20 cellular contexts compared by ENCODE assay signal in the genomic region with DNA sequence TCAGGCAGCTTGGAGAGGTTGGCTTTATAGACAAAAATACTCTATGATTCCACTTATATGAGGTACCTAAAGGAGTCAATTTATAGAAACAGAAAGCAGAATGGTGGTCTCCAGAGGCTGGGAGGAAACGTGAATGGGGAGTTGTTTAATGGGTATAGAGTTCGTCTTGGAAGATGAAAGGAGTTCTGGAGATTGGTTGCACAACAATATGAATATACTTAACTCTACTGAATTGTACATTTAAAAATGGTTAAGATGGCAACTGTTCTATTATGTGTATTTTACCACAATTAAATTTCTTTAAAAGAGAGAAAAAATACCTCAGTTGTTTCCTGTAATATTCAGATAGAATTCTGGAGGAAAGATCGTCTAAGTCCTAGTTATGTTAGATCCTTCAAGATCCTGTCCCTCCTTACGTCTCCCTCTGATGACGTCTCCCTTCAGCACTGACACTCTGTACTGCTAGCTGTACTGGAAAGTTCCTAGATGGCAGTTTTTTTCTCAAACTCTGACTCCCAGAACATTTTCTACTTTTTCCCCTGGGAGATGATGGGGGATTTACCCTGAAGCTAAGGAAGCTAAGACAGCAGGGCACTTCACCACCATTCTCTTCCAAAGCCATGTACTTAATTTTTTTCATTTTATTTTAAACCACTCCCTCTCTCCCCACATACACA. TPM values are rescaled to one million over a fixed set of nuclear protein-coding genes. Genes with fewer than 3 reads are reported as not detected.
DNase-seq lines count a peak whose midpoint lies in the region; ATAC-seq and TF ChIP-seq lines count a peak whose summit lies in the region.
"Had no signal": no experiment of that assay in that cellular context is flagged by ENCODE, and none has a peak within 500 bp of the region (broad histone marks: within the 10 kb centered on the region; RNA-seq: fewer than 3 reads in every experiment).

No MANE protein-coding gene starts in this region.

- H4K20me1 ChIP-seq in fibroblast of lung (ENCODE audit: control insufficient read depth, extremely low read depth, insufficient read depth, low read length): no peaks in the 10 kb centered on the region

- peak overlapping the region; percentile 74 for H3K4me3 ChIP-seq in SK-N-MC
- H3K4me3 ChIP-seq in fibroblast of lung (replicated peaks in 1 of 4; ENCODE audit: control extremely low read depth in 1 of 4, insufficient read depth in 1 of 4, low read depth in 3 of 4, low read length in 4 of 4): no peak overlapping the region
- no peak overlapping the region for H3K4me3 ChIP-seq in stomach smooth muscle (ENCODE audit: low read length in 2 of 2)
- H3K4me3 ChIP-seq in MG63: no peak overlapping the region
- H3K4me3 ChIP-seq: adrenal gland, upper lobe of left lung had no signal

- DNase-seq in Calu3 (no peak), SK-N-MC (ENCODE audit: low read depth, low spot score) (peak; percentile 98), fibroblast of lung (ENCODE audit: low read depth in 2 of 2) (peak in 1 of 2 donors; percentile 62), MG63 (no peak)
- DNase-seq in activated CD8-positive, alpha-beta T cell treated with anti-CD3 and anti-CD28 coated beads, Interleukin-2, amount 10 ng/mL, durations not matched to agents 7 days and 5 days: no peak
- no peak for DNase-seq in stimulated activated naive CD8-positive, alpha-beta T cell treated with anti-CD3 and anti-CD28 coated beads, Interleukin-15, Interleukin-2, amounts not matched to agents 100 U/mL and 50 U/mL, for 24 hours
- DNase-seq: adrenal gland; CD4-positive, alpha-beta T cell; DMS79; mammary epithelial cell; naive thymus-derived CD4-positive, alpha-beta T cell; NCI-H1694 treated with DMSO at 0.1 percent for 48 hours; NCI-H345; posterior cingulate gyrus; small intestine; T-cell; upper lobe of left lung; WERI-Rb-1 had no signal

- H3K27ac Mint-ChIP-seq in Calu3 (ENCODE audit: unreplicated experiment): peak overlapping the region; percentile 51
- no peak overlapping the region for H3K27ac Mint-ChIP-seq in activated CD8-positive, alpha-beta T cell treated with anti-CD3 and anti-CD28 coated beads, Interleukin-2, amount 10 ng/mL, durations not matched to agents 7 days and 5 days
- H3K27ac Mint-ChIP-seq: CD4-positive, alpha-beta T cell; naive thymus-derived CD4-positive, alpha-beta T cell; T-cell had no signal

- no TSS peak for BruUV-seq in Calu3 (replicated peaks; lab: Mats Ljungman, UMichigan)

- peaks cover 3% of the 10 kb centered on the region for H3K9me3 Mint-ChIP-seq in Calu3 (ENCODE audit: low read depth, unreplicated experiment)
- H3K9me3 Mint-ChIP-seq in activated CD8-positive, alpha-beta T cell treated with anti-CD3 and anti-CD28 coated beads, Interleukin-2, amount 10 ng/mL, durations not matched to agents 7 days and 5 days (ENCODE audit: insufficient read depth): no peaks in the 10 kb centered on the region
- H3K9me3 Mint-ChIP-seq: CD4-positive, alpha-beta T cell; naive thymus-derived CD4-positive, alpha-beta T cell; T-cell had no signal

- POLR2A ChIA-PET in activated CD8-positive, alpha-beta T cell treated with anti-CD3 and anti-CD28 coated beads, Interleukin-2, amount 10 ng/mL, durations not matched to agents 7 days and 5 days (lab: Charles Lee): no interaction called here

- H3K4me1 Mint-ChIP-seq in Calu3 (ENCODE audit: low read depth, unreplicated experiment): peaks cover 52% of the 10 kb centered on the region
- H3K4me1 Mint-ChIP-seq in activated CD8-positive, alpha-beta T cell treated with anti-CD3 and anti-CD28 coated beads, Interleukin-2, amount 10 ng/mL, durations not matched to agents 7 days and 5 days (ENCODE audit: low read depth): no peaks in the 10 kb centered on the region
- H3K4me1 Mint-ChIP-seq: naive thymus-derived CD4-positive, alpha-beta T cell; T-cell had no signal

- H3K27ac ChIP-seq in SK-N-MC (peak overlapping the region; percentile 98), fibroblast of lung (ENCODE audit: insufficient read depth, low read length) (no peak overlapping the region), stomach smooth muscle (ENCODE audit: low read length) (peak overlapping the region; percentile 12)
- H3K27ac ChIP-seq: adrenal gland, WERI-Rb-1 had no signal

- H3K4me2 ChIP-seq in fibroblast of lung (ENCODE audit: extremely low read depth, insufficient read depth, low read length): no peak overlapping the region

- no peak overlapping the region for H3K4me3 Mint-ChIP-seq in Calu3 (ENCODE audit: low read depth, unreplicated experiment)
- H3K4me3 Mint-ChIP-seq in activated CD8-positive, alpha-beta T cell treated with anti-CD3 and anti-CD28 coated beads, Interleukin-2, amount 10 ng/mL, durations not matched to agents 7 days and 5 days: no peak overlapping the region
- H3K4me3 Mint-ChIP-seq: CD4-positive, alpha-beta T cell; naive thymus-derived CD4-positive, alpha-beta T cell; T-cell had no signal

- no peak for ATAC-seq in HG03469 (IDR thresholded peaks at IDR 0.05; ENCODE audit: unreplicated experiment)
- ATAC-seq in activated CD8-positive, alpha-beta T cell treated with anti-CD3 and anti-CD28 coated beads, Interleukin-2, amount 10 ng/mL, durations not matched to agents 7 days and 5 days: no peak
- ATAC-seq in stimulated activated naive CD8-positive, alpha-beta T cell treated with anti-CD3 and anti-CD28 coated beads, Interleukin-15, Interleukin-2, amounts not matched to agents 100 U/mL and 50 U/mL, for 24 hours: no peak
- ATAC-seq: naive thymus-derived CD4-positive, alpha-beta T cell; T-cell had no signal

- no peaks in the 10 kb centered on the region for H3K27me3 ChIP-seq in fibroblast of lung (ENCODE audit: control insufficient read depth, insufficient read depth, low read length)
- H3K27me3 ChIP-seq in stomach smooth muscle (ENCODE audit: control insufficient read depth in 1 of 2, insufficient read depth in 2 of 2, low read length in 2 of 2): no peaks in the 10 kb centered on the region
- H3K27me3 ChIP-seq in MG63: no peaks in the 10 kb centered on the region
- H3K27me3 ChIP-seq: adrenal gland, upper lobe of left lung had no signal

- H3K27me3 Mint-ChIP-seq in Calu3 (ENCODE audit: unreplicated experiment): no peaks in the 10 kb centered on the region
- peaks cover 4% of the 10 kb centered on the region for H3K27me3 Mint-ChIP-seq in activated CD8-positive, alpha-beta T cell treated with anti-CD3 and anti-CD28 coated beads, Interleukin-2, amount 10 ng/mL, durations not matched to agents 7 days and 5 days (ENCODE audit: low read depth)
- H3K27me3 Mint-ChIP-seq: CD4-positive, alpha-beta T cell had no signal

- H3K4me1 ChIP-seq in fibroblast of lung (ENCODE audit: control insufficient read depth, extremely low read depth, insufficient read depth, low read length) (peaks cover 19% of the 10 kb centered on the region), stomach smooth muscle (ENCODE audit: control insufficient read depth, insufficient read depth, low read length) (peaks cover 3% of the 10 kb centered on the region)
- H3K4me1 ChIP-seq: adrenal gland had no signal

- H3K36me3 Mint-ChIP-seq in Calu3 (ENCODE audit: insufficient read depth, unreplicated experiment): peaks cover 12% of the 10 kb centered on the region
- H3K36me3 Mint-ChIP-seq in activated CD8-positive, alpha-beta T cell treated with anti-CD3 and anti-CD28 coated beads, Interleukin-2, amount 10 ng/mL, durations not matched to agents 7 days and 5 days (ENCODE audit: low read depth): no peaks in the 10 kb centered on the region
- H3K36me3 Mint-ChIP-seq: naive thymus-derived CD4-positive, alpha-beta T cell; T-cell had no signal

- H3K9ac ChIP-seq in SK-N-MC (ENCODE audit: insufficient read length) (peak overlapping the region; percentile 76), fibroblast of lung (ENCODE audit: insufficient read depth, low read length) (no peak overlapping the region), stomach smooth muscle (ENCODE audit: low read length in 2 of 2) (no peak overlapping the region)

- H2AFZ ChIP-seq in fibroblast of lung (ENCODE audit: low read length): peak overlapping the region; percentile 53

- TF ChIP-seq CTCF in Calu3 (IDR thresholded peaks at IDR 0.05; ENCODE audit: unreplicated experiment) (no peak), fibroblast of lung (conservative IDR thresholded peaks at IDR 0.05 in 1 of 2, IDR thresholded peaks at IDR 0.05 in 1 of 2; ENCODE audit: low read depth in 1 of 2, low read length in 2 of 2) (no peak)

- no peaks in the 10 kb centered on the region for H3K79me2 ChIP-seq in fibroblast of lung (ENCODE audit: control insufficient read depth, insufficient read depth, low read length)

- intact Hi-C loops in Calu3 (cut with micrococcal nuclease; ENCODE audit: unreplicated experiment): no loop called here

- H3K36me3 ChIP-seq in SK-N-MC (ENCODE audit: insufficient read depth, low read length) (no peaks in the 10 kb centered on the region), fibroblast of lung (ENCODE audit: control insufficient read depth, insufficient read depth, low read length) (no peaks in the 10 kb centered on the region), stomach smooth muscle (ENCODE audit: control insufficient read depth in 2 of 2, insufficient read depth in 2 of 2, low read length in 2 of 2) (no peaks in the 10 kb centered on the region), MG63 (no peaks in the 10 kb centered on the region)
- H3K36me3 ChIP-seq: adrenal gland, upper lobe of left lung, WERI-Rb-1 had no signal

- H3K9me3 ChIP-seq in SK-N-MC (ENCODE audit: low read depth, low read length) (no peaks in the 10 kb centered on the region), fibroblast of lung (ENCODE audit: control insufficient read depth, insufficient read depth, low read depth, low read length) (no peaks in the 10 kb centered on the region), stomach smooth muscle (ENCODE audit: control insufficient read depth in 2 of 2, low read length in 2 of 2) (no peaks in the 10 kb centered on the region), MG63 (no peaks in the 10 kb centered on the region)
- H3K9me3 ChIP-seq: adrenal gland, upper lobe of left lung had no signal

- CTCF ChIA-PET in Calu3 (lab: Charles Lee): no interaction called here
- CTCF ChIA-PET in activated CD8-positive, alpha-beta T cell treated with anti-CD3 and anti-CD28 coated beads, Interleukin-2, amount 10 ng/mL, durations not matched to agents 7 days and 5 days (lab: Charles Lee): no interaction called here

RNA-seq across cellular contexts. Expression of a gene that starts 53.2 kb away (rescaled TPM):
- total RNA-seq in Calu3 (2022) (74.7 and 76.4 TPM in 2 replicates), fibroblast of lung (60.1 and 119 TPM in 2 replicates)
- polyA plus RNA-seq in fibroblast of lung: 217 and 288 TPM in 2 replicates
- polyA plus RNA-seq in fibroblast of lung (2012): 118 and 133 TPM in 2 replicates
- polyA minus RNA-seq in fibroblast of lung (ENCODE audit: low replicate concordance): 162 and 212 TPM in 2 replicates
- total RNA-seq in activated CD8-positive, alpha-beta T cell treated with anti-CD3 and anti-CD28 coated beads, Interleukin-2, amount 10 ng/mL, durations not matched to agents 7 days and 5 days: not detected
- total RNA-seq in MG63 (2014; rRNA removed; shearing (Covaris generic); ENCODE audit: low replicate concordance): 55.9 and 58.1 TPM in 2 replicates
- total RNA-seq: CD4-positive, alpha-beta T cell had no signal
- polyA plus RNA-seq: naive thymus-derived CD4-positive, alpha-beta T cell had no signal

Comparison
In these comparisons a context has a peak if more than half of its experiments do, and no peak if none do; other contexts are left out.
1. RNA of a gene that starts 53.2 kb away (total RNA-seq): 60.1 to 119 TPM in fibroblast of lung, 74.7 to 76.4 TPM in Calu3 and 55.9 to 58.1 TPM in MG63; not detected in activated CD8-positive, alpha-beta T cell treated with anti-CD3 and anti-CD28 coated beads, Interleukin-2, amount 10 ng/mL, durations not matched to agents 7 days and 5 days; every median in the first group is over 10 times any median in the second.